8 cellular contexts compared by ENCODE assay signal in genomic region chr1:109263234-109263596, GRCh38. TPM values are rescaled to one million over a fixed set of nuclear protein-coding genes. Genes with fewer than 3 reads are reported as not detected.
DNase-seq lines count a peak whose midpoint lies in the region; ATAC-seq, FAIRE-seq and TF ChIP-seq lines count a peak whose summit lies in the region.

No MANE protein-coding gene starts in this region.

- H3K27ac ChIP-seq in endothelial cell of umbilical vein (ENCODE audit: insufficient read depth, low read depth, low read length) (no peak overlapping the region), Karpas-422 (ENCODE audit: low read length) (no peak overlapping the region)

- peak overlapping the region; percentile 64 for H3K27ac Mint-ChIP-seq in activated T-cell treated with anti-CD3 and anti-CD28 coated beads, Interleukin-2, amount 50 U/mL, for 24 hours
- peak overlapping the region; percentile 78 for H3K27ac Mint-ChIP-seq in stimulated activated naive CD8-positive, alpha-beta T cell treated with anti-CD3 and anti-CD28 coated beads, Interleukin-15, Interleukin-2, amounts not matched to agents 100 ng/mL and 50 ng/mL, for 24 hours

- H3K79me2 ChIP-seq in endothelial cell of umbilical vein (ENCODE audit: control insufficient read depth, insufficient read depth, low read length) (no peaks in the 10 kb centered on the region), Karpas-422 (ENCODE audit: low read length) (no peaks in the 10 kb centered on the region)

- H3K4me3 ChIP-seq in endothelial cell of umbilical vein (replicated peaks in 1 of 3; ENCODE audit: insufficient read depth in 1 of 3, low read depth in 1 of 3, low read length in 3 of 3) (no peak overlapping the region), Karpas-422 (ENCODE audit: low read length) (no peak overlapping the region)

- H3K9me2 ChIP-seq in Karpas-422 (replicated peaks; ENCODE audit: insufficient read depth, low read length): no peaks in the 10 kb centered on the region

- CTCF ChIA-PET in endothelial cell of umbilical vein (lab: Charles Lee): interaction anchor here (0.8 to 5.5 kb wide), 7 partner anchors 13 to 269 kb away, joined by 3 to 124 read pairs (median 3); partner anchors contain the start of genes CELSR2 and SORT1

- no peaks in the 10 kb centered on the region for H3K9me3 ChIP-seq in endothelial cell of umbilical vein (replicated peaks; ENCODE audit: control insufficient read depth, insufficient read depth, low read length)
- H3K9me3 ChIP-seq in Karpas-422 (ENCODE audit: low read length): no peaks in the 10 kb centered on the region

- no peaks in the 10 kb centered on the region for H3K36me3 Mint-ChIP-seq in activated T-cell treated with anti-CD3 and anti-CD28 coated beads, Interleukin-2, amount 50 U/mL, for 24 hours (ENCODE audit: low read depth)
- no peaks in the 10 kb centered on the region for H3K36me3 Mint-ChIP-seq in stimulated activated naive CD8-positive, alpha-beta T cell treated with anti-CD3 and anti-CD28 coated beads, Interleukin-15, Interleukin-2, amounts not matched to agents 100 ng/mL and 50 ng/mL, for 24 hours (ENCODE audit: low read depth)

- no peaks in the 10 kb centered on the region for H3K9me3 Mint-ChIP-seq in activated T-cell treated with anti-CD3 and anti-CD28 coated beads, Interleukin-2, amount 50 U/mL, for 24 hours
- no peaks in the 10 kb centered on the region for H3K9me3 Mint-ChIP-seq in stimulated activated naive CD8-positive, alpha-beta T cell treated with anti-CD3 and anti-CD28 coated beads, Interleukin-15, Interleukin-2, amounts not matched to agents 100 ng/mL and 50 ng/mL, for 24 hours

- peak overlapping the region; percentile 2 for H2AFZ ChIP-seq in endothelial cell of umbilical vein (ENCODE audit: low read depth, low read length)
- no peak overlapping the region for H2AFZ ChIP-seq in Karpas-422 (ENCODE audit: low read length)

- no peaks in the 10 kb centered on the region for H3K4me1 Mint-ChIP-seq in activated T-cell treated with anti-CD3 and anti-CD28 coated beads, Interleukin-2, amount 50 U/mL, for 24 hours (ENCODE audit: low read depth)
- H3K4me1 Mint-ChIP-seq in stimulated activated naive CD8-positive, alpha-beta T cell treated with anti-CD3 and anti-CD28 coated beads, Interleukin-15, Interleukin-2, amounts not matched to agents 100 ng/mL and 50 ng/mL, for 24 hours (ENCODE audit: low read depth): no peaks in the 10 kb centered on the region

- H3K4me1 ChIP-seq in endothelial cell of umbilical vein (ENCODE audit: control insufficient read depth, extremely low read depth, insufficient read depth, low read length): no peaks in the 10 kb centered on the region
- H3K4me1 ChIP-seq in Karpas-422 (ENCODE audit: low read length): no peaks in the 10 kb centered on the region

- no peak for ATAC-seq in HG03108 (IDR thresholded peaks at IDR 0.05; ENCODE audit: unreplicated experiment)

- no peaks in the 10 kb centered on the region for H4K20me1 ChIP-seq in endothelial cell of umbilical vein (replicated peaks; ENCODE audit: control insufficient read depth, extremely low read depth, insufficient read depth, low read length)
- H4K20me1 ChIP-seq in Karpas-422 (ENCODE audit: insufficient read depth, low read depth, low read length): no peaks in the 10 kb centered on the region; the same call in 1 of the 2 replicates

- no peak overlapping the region for H3K4me3 Mint-ChIP-seq in activated T-cell treated with anti-CD3 and anti-CD28 coated beads, Interleukin-2, amount 50 U/mL, for 24 hours
- H3K4me3 Mint-ChIP-seq in stimulated activated naive CD8-positive, alpha-beta T cell treated with anti-CD3 and anti-CD28 coated beads, Interleukin-15, Interleukin-2, amounts not matched to agents 100 ng/mL and 50 ng/mL, for 24 hours: no peak overlapping the region

- TF ChIP-seq POLR2A in endothelial cell of umbilical vein (IDR thresholded peaks at IDR 0.05; ENCODE audit: low read depth, low read length): no peak

- H3K36me3 ChIP-seq in endothelial cell of umbilical vein (ENCODE audit: control insufficient read depth in 2 of 2, extremely low read depth in 1 of 2, insufficient read depth in 2 of 2, low read length in 2 of 2) (no peaks in the 10 kb centered on the region), Karpas-422 (ENCODE audit: insufficient read depth, low read length) (no peaks in the 10 kb centered on the region)

- H3K9ac ChIP-seq in endothelial cell of umbilical vein (replicated peaks; ENCODE audit: extremely low read depth, insufficient read depth, low read length) (no peak overlapping the region), Karpas-422 (ENCODE audit: low read length) (no peak overlapping the region)

- dilution Hi-C loops in endothelial cell of umbilical vein (cut with MboI; ENCODE audit: extremely low pct_ligation_motif_present, low sequenced_read_pairs): no loop called here

- intact Hi-C loops in endothelial cell of umbilical vein (cut with micrococcal nuclease): loop anchor here (1.0 kb wide), 2 partner anchors 62 to 136 kb away; no protein-coding TSS in a partner anchor

- H3K9me1 ChIP-seq in endothelial cell of umbilical vein (replicated peaks; ENCODE audit: control insufficient read depth, extremely low read depth, insufficient read depth, low read length): no peaks in the 10 kb centered on the region

- FAIRE-seq in endothelial cell of umbilical vein (lab: Jason Lieb, UNC) (no peak), GM19239 (lab: Jason Lieb, UNC) (no peak)

- no peaks in the 10 kb centered on the region for H3K27me3 Mint-ChIP-seq in activated T-cell treated with anti-CD3 and anti-CD28 coated beads, Interleukin-2, amount 50 U/mL, for 24 hours
- H3K27me3 Mint-ChIP-seq in stimulated activated naive CD8-positive, alpha-beta T cell treated with anti-CD3 and anti-CD28 coated beads, Interleukin-15, Interleukin-2, amounts not matched to agents 100 ng/mL and 50 ng/mL, for 24 hours: no peaks in the 10 kb centered on the region

- no peak overlapping the region for H3K4me2 ChIP-seq in endothelial cell of umbilical vein (ENCODE audit: insufficient read depth, low read length)
- no peak overlapping the region for H3K4me2 ChIP-seq in Karpas-422 (ENCODE audit: low read depth, low read length, poor library complexity, severe bottlenecking)

- DNase-seq in activated T-cell treated with anti-CD3 and anti-CD28 coated beads, Interleukin-2, amount 50 U/mL, for 24 hours: no peak
- DNase-seq in activated T-cell treated with anti-CD3 and anti-CD28 coated beads, Interleukin-2, amount 50 U/mL, for 1 hour: no peak
- DNase-seq in NCI-H526 treated with DMSO at 0.1 percent for 48 hours (lab: John Stamatoyannopoulos, UW) (peak; percentile 89), endothelial cell of umbilical vein (ENCODE audit: low read depth, low spot score) (no peak), Karpas-422 (no peak), GM19239 (ENCODE audit: insufficient read length, low spot score) (no peak)

- BruUV-seq in endothelial cell of umbilical vein (replicated peaks; lab: Mats Ljungman, UMichigan): no TSS peak

- H3K27me3 ChIP-seq in endothelial cell of umbilical vein (ENCODE audit: control insufficient read depth in 2 of 2, insufficient read depth in 2 of 2, low read length in 2 of 2): no peaks in the 10 kb centered on the region
- H3K27me3 ChIP-seq in Karpas-422 (ENCODE audit: low read length): no peaks in the 10 kb centered on the region

- no peak for TF ChIP-seq CTCF in endothelial cell of umbilical vein (IDR thresholded peaks at IDR 0.05; ENCODE audit: extremely low read depth in 1 of 2, insufficient read depth in 1 of 2, low read depth in 1 of 2, low read length in 2 of 2)

- POLR2A ChIA-PET in endothelial cell of umbilical vein (lab: Charles Lee): no interaction called here

RNA-seq across cellular contexts. Expression of gene CELSR2, which starts 13.9 kb away (rescaled TPM):
- 1.4 and 2.2 TPM in 2 replicates for total RNA-seq in endothelial cell of umbilical vein
- polyA plus RNA-seq in endothelial cell of umbilical vein: 0.76 and 0.90 TPM in 2 replicates
- polyA plus RNA-seq in endothelial cell of umbilical vein (2011; cell fraction: cytosol; rRNA removed): 0.52 and 0.78 TPM in 2 replicates
- polyA plus RNA-seq in endothelial cell of umbilical vein (2011; cell fraction: nucleus; rRNA removed): 1.5 and 1.9 TPM in 2 replicates
- polyA plus RNA-seq in endothelial cell of umbilical vein (2012): 0.83 and 0.86 TPM in 2 replicates
- polyA minus RNA-seq in endothelial cell of umbilical vein: 2.1 and 2.8 TPM in 2 replicates
- polyA minus RNA-seq in endothelial cell of umbilical vein (2011; cell fraction: cytosol; rRNA and poly(A)+ RNA removed): 11.6 TPM
- polyA minus RNA-seq in endothelial cell of umbilical vein (2011; cell fraction: nucleus; rRNA and poly(A)+ RNA removed): 1.4 TPM in 2 replicates
- total RNA-seq in Karpas-422 (2014; rRNA removed; shearing (Covaris generic); ENCODE audit: low replicate concordance): 0.43 and 1.2 TPM in 2 replicates

RNA-seq across cellular contexts. Expression of gene PSRC1, which starts 19.7 kb away (rescaled TPM):
- total RNA-seq in endothelial cell of umbilical vein: 23.4 and 29.3 TPM in 2 replicates
- polyA plus RNA-seq in endothelial cell of umbilical vein: 21.6 and 25.0 TPM in 2 replicates
- 21.1 and 21.9 TPM in 2 replicates for polyA plus RNA-seq in endothelial cell of umbilical vein (2011; cell fraction: cytosol; rRNA removed)
- 49.8 and 63.5 TPM in 2 replicates for polyA plus RNA-seq in endothelial cell of umbilical vein (2011; cell fraction: nucleus; rRNA removed)
- polyA plus RNA-seq in endothelial cell of umbilical vein (2012): 7.5 and 14.9 TPM in 2 replicates
- polyA minus RNA-seq in endothelial cell of umbilical vein: 6.5 and 8.4 TPM in 2 replicates
- polyA minus RNA-seq in endothelial cell of umbilical vein (2011; cell fraction: cytosol; rRNA and poly(A)+ RNA removed): 15.6 TPM
- 4.3 and 7.2 TPM in 2 replicates for polyA minus RNA-seq in endothelial cell of umbilical vein (2011; cell fraction: nucleus; rRNA and poly(A)+ RNA removed)
- total RNA-seq in Karpas-422 (2014; rRNA removed; shearing (Covaris generic); ENCODE audit: low replicate concordance): 6.3 and 24.2 TPM in 2 replicates

RNA-seq across cellular contexts. Expression of gene MYBPHL, which starts 43.6 kb away (rescaled TPM):
- not detected in 2 replicates for total RNA-seq in endothelial cell of umbilical vein
- not detected in 2 replicates for polyA plus RNA-seq in endothelial cell of umbilical vein
- polyA plus RNA-seq in endothelial cell of umbilical vein (2011; cell fraction: cytosol; rRNA removed): not detected in 2 replicates
- polyA plus RNA-seq in endothelial cell of umbilical vein (2011; cell fraction: nucleus; rRNA removed): not detected in 2 replicates
- not detected in 2 replicates for polyA plus RNA-seq in endothelial cell of umbilical vein (2012)
- not detected in 2 replicates for polyA minus RNA-seq in endothelial cell of umbilical vein
- polyA minus RNA-seq in endothelial cell of umbilical vein (2011; cell fraction: cytosol; rRNA and poly(A)+ RNA removed): not detected
- polyA minus RNA-seq in endothelial cell of umbilical vein (2011; cell fraction: nucleus; rRNA and poly(A)+ RNA removed): not detected in 2 replicates
- total RNA-seq in Karpas-422 (2014; rRNA removed; shearing (Covaris generic); ENCODE audit: low replicate concordance): 0.14 and 4.3 TPM in 2 replicates

RNA-seq across cellular contexts. Expression of gene SARS1, which starts 49.5 kb away (rescaled TPM):
- total RNA-seq in endothelial cell of umbilical vein: 176 and 178 TPM in 2 replicates
- 87.8 and 110 TPM in 2 replicates for polyA plus RNA-seq in endothelial cell of umbilical vein
- 146 and 163 TPM in 2 replicates for polyA plus RNA-seq in endothelial cell of umbilical vein (2011; cell fraction: cytosol; rRNA removed)
- polyA plus RNA-seq in endothelial cell of umbilical vein (2011; cell fraction: nucleus; rRNA removed): 208 and 220 TPM in 2 replicates
- polyA plus RNA-seq in endothelial cell of umbilical vein (2012): 140 and 165 TPM in 2 replicates
- 108 and 116 TPM in 2 replicates for polyA minus RNA-seq in endothelial cell of umbilical vein
- polyA minus RNA-seq in endothelial cell of umbilical vein (2011; cell fraction: cytosol; rRNA and poly(A)+ RNA removed): 72.6 TPM
- 49.5 and 68.2 TPM in 2 replicates for polyA minus RNA-seq in endothelial cell of umbilical vein (2011; cell fraction: nucleus; rRNA and poly(A)+ RNA removed)
- 184 and 248 TPM in 2 replicates for total RNA-seq in Karpas-422 (2014; rRNA removed; shearing (Covaris generic); ENCODE audit: low replicate concordance)
